In genomic region chr10:85542149-85542548, GRCh38 we compare ENCODE assay signal across 17 cellular contexts.
"Had no signal": no experiment of that assay in that cellular context is flagged by ENCODE, and none has a peak within 500 bp of the region (broad histone marks: within the 10 kb centered on the region; RNA-seq: fewer than 3 reads in every experiment).

No MANE protein-coding gene starts in this region.

- H3K9me3 ChIP-seq: esophagus muscularis mucosa, gastroesophageal sphincter, right atrium auricular region, sigmoid colon, testis, tibial nerve had no signal

- H3K4me3 ChIP-seq: esophagus muscularis mucosa, gastroesophageal sphincter, right atrium auricular region, sigmoid colon, skin epidermis, testis, tibial nerve had no signal

- H3K36me3 Mint-ChIP-seq: natural killer cell treated with Interleukin-12 subunit alpha and Interleukin-12 subunit beta and Interleukin-15 and Interleukin-18, amount 100 ng/mL, for 72 hours; stimulated activated naive B cell treated with anti-CD40 and anti-IgM and Interleukin-4, amounts not matched to agents 10 μg/mL and 1 μg/mL and 100 μg/mL, for 72 hours had no signal

- H3K27ac Mint-ChIP-seq: natural killer cell treated with Interleukin-12 subunit alpha and Interleukin-12 subunit beta and Interleukin-15 and Interleukin-18, amount 100 ng/mL, for 72 hours; stimulated activated naive B cell treated with anti-CD40 and anti-IgM and Interleukin-4, amounts not matched to agents 10 μg/mL and 1 μg/mL and 100 μg/mL, for 72 hours; stimulated activated naive CD8-positive, alpha-beta T cell treated with anti-CD3 and anti-CD28 coated beads, Interleukin-15, amount 100 ng/mL, for 72 hours had no signal

- H3K36me3 ChIP-seq: esophagus muscularis mucosa, gastroesophageal sphincter, right atrium auricular region, sigmoid colon, tibial nerve had no signal

- DNase-seq: effector memory CD4-positive, alpha-beta T cell; glutamatergic neuron; kidney glomerular epithelial cell; mammary epithelial cell; sigmoid colon; stimulated activated CD4-positive, alpha-beta T cell treated with anti-CD3 and anti-CD28 coated beads, Interleukin-2, amount 100 ng/mL, for 24 hours; stimulated activated CD4-positive, alpha-beta T cell treated with anti-CD3 and anti-CD28 coated beads, Interleukin-4, amount 100 ng/mL, for 4 hours; stimulated activated naive B cell treated with anti-CD40 and anti-IgM and Interleukin-4, amounts not matched to agents 10 μg/mL and 1 μg/mL and 100 μg/mL, for 72 hours; stimulated activated naive CD8-positive, alpha-beta T cell treated with anti-CD3 and anti-CD28 coated beads, Interleukin-15, amount 100 ng/mL, for 72 hours; testis had no signal

- H3K27ac ChIP-seq: esophagus muscularis mucosa, gastroesophageal sphincter, right atrium auricular region, sigmoid colon, skin epidermis, testis, tibial nerve had no signal

- H3K4me3 Mint-ChIP-seq: natural killer cell treated with Interleukin-12 subunit alpha and Interleukin-12 subunit beta and Interleukin-15 and Interleukin-18, amount 100 ng/mL, for 72 hours; stimulated activated naive B cell treated with anti-CD40 and anti-IgM and Interleukin-4, amounts not matched to agents 10 μg/mL and 1 μg/mL and 100 μg/mL, for 72 hours; stimulated activated naive CD8-positive, alpha-beta T cell treated with anti-CD3 and anti-CD28 coated beads, Interleukin-15, amount 100 ng/mL, for 72 hours had no signal

- ATAC-seq: gastroesophageal sphincter; left lobe of liver; natural killer cell treated with Interleukin-12 subunit alpha and Interleukin-12 subunit beta and Interleukin-15 and Interleukin-18, amount 100 ng/mL, for 72 hours; stimulated activated naive B cell treated with anti-CD40 and anti-IgM and Interleukin-4, amounts not matched to agents 10 μg/mL and 1 μg/mL and 100 μg/mL, for 72 hours; stimulated activated naive CD8-positive, alpha-beta T cell treated with anti-CD3 and anti-CD28 coated beads, Interleukin-15, amount 100 ng/mL, for 72 hours had no signal

- H3K4me1 Mint-ChIP-seq: stimulated activated naive B cell treated with anti-CD40 and anti-IgM and Interleukin-4, amounts not matched to agents 10 μg/mL and 1 μg/mL and 100 μg/mL, for 72 hours; stimulated activated naive CD8-positive, alpha-beta T cell treated with anti-CD3 and anti-CD28 coated beads, Interleukin-15, amount 100 ng/mL, for 72 hours had no signal

- H3K27me3 ChIP-seq: esophagus muscularis mucosa, right atrium auricular region, sigmoid colon, testis, tibial nerve had no signal

- H3K9me3 Mint-ChIP-seq: stimulated activated naive CD8-positive, alpha-beta T cell treated with anti-CD3 and anti-CD28 coated beads, Interleukin-15, amount 100 ng/mL, for 72 hours had no signal

- H3K4me1 ChIP-seq: esophagus muscularis mucosa, gastroesophageal sphincter, right atrium auricular region, sigmoid colon, testis, tibial nerve had no signal
